27 cellular contexts compared by ENCODE assay signal in the genomic region with DNA sequence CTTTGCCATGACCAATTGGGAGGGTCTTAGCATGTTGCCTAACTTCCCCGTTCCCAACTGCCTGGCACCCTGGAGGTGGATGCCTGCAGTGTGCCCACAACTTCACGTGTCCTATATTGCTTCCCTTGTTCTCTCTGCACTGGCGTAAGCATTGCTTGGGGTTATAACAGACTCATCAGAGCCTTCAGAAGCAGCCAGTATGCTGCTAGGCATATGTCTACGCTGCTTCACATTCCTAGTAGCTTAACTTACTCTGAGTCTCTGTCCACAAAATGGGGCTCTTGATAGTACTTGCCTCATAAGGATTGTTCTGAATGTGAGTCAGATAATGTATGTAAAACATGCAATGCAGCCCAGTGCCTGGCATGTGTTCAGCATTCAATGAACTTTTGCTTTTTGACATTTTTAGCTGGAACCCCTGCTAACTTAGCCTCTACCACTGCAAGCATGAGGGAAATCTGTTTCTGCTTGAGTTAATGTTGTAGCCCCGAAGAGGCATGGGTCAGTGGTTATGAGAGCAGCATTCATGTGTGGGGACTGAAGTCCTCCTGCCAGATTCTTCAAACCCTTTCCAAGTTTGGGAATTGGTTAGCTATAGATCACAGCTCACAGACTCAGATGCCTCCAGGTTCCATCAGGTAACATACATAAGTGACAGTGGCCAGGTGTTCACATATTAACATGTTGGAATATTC. TPM values are rescaled to one million over a fixed set of nuclear protein-coding genes. Genes with fewer than 3 reads are reported as not detected.
DNase-seq lines count a peak whose midpoint lies in the region; ATAC-seq and TF ChIP-seq lines count a peak whose summit lies in the region.
"Had no signal": no experiment of that assay in that cellular context is flagged by ENCODE, and none has a peak within 500 bp of the region (broad histone marks: within the 10 kb centered on the region; RNA-seq: fewer than 3 reads in every experiment).

No MANE protein-coding gene starts in this region.

- TF ChIP-seq POLR2A in breast epithelium (IDR thresholded peaks at IDR 0.05), result no peak
- TF ChIP-seq POLR2A in thyroid gland (IDR thresholded peaks at IDR 0.05), result peak in 1 of 2 donors; percentile 54

- H3K9me3 Mint-ChIP-seq in MCF 10A (ENCODE audit: unreplicated experiment), result no peaks in the 10 kb centered on the region
- peaks cover 1% of the 10 kb centered on the region for H3K9me3 Mint-ChIP-seq in glutamatergic neuron (ENCODE audit: unreplicated experiment)
- H3K9me3 Mint-ChIP-seq: CD4-positive, CD25-positive, alpha-beta regulatory T cell had no signal

- H3K9me3 ChIP-seq in breast epithelium (no peaks in the 10 kb centered on the region), adipocyte (ENCODE audit: control insufficient read depth, low read length) (no peaks in the 10 kb centered on the region), thyroid gland (no peaks in the 10 kb centered on the region)

- no peaks in the 10 kb centered on the region for H3K36me3 ChIP-seq in breast epithelium
- no peaks in the 10 kb centered on the region for H3K36me3 ChIP-seq in adipocyte (ENCODE audit: control insufficient read depth, insufficient read depth, low read length, severe bottlenecking)
- H3K36me3 ChIP-seq in thyroid gland, result no peaks in the 10 kb centered on the region
- H3K36me3 ChIP-seq: BLaER1 had no signal

- CTCF ChIA-PET in MCF 10A (lab: Yijun Ruan, JAX), result no interaction called here

- H3K9ac ChIP-seq in adipocyte (ENCODE audit: low read length), result no peak overlapping the region
- H3K9ac ChIP-seq: BLaER1 had no signal

- POLR2A ChIA-PET in MCF 10A (lab: Yijun Ruan, JAX), result interaction anchor here (0.7 kb wide), 1 partner anchor 293 kb away, joined by 3 read pairs; no protein-coding TSS in a partner anchor

- no peak overlapping the region for H3K27ac ChIP-seq in breast epithelium
- H3K27ac ChIP-seq in foreskin keratinocyte, result no peak overlapping the region
- H3K27ac ChIP-seq in thyroid gland, result peak overlapping the region; percentile 62 to 96 (median 87)
- H3K27ac ChIP-seq: BLaER1, HL-60, RWPE1, SK-N-MC had no signal

- H3K4me3 Mint-ChIP-seq in MCF 10A (ENCODE audit: unreplicated experiment) (no peak overlapping the region), glutamatergic neuron (ENCODE audit: unreplicated experiment) (no peak overlapping the region)
- H3K4me3 Mint-ChIP-seq: CD4-positive, CD25-positive, alpha-beta regulatory T cell had no signal

- BruUV-seq in MCF 10A (replicated peaks; lab: Mats Ljungman, UMichigan), result no TSS peak

- no peak overlapping the region for H3K4me3 ChIP-seq in breast epithelium
- H3K4me3 ChIP-seq in adipocyte (ENCODE audit: low read length), result no peak overlapping the region
- H3K4me3 ChIP-seq in thyroid gland (replicated peaks in 1 of 3), result peak overlapping the region in 1 of 3 donors; percentile 53
- H3K4me3 ChIP-seq: BLaER1, SK-N-MC had no signal

- DNase-seq in MCF 10A (ENCODE audit: unreplicated experiment), result peak; percentile 9
- DNase-seq in breast epithelium (ENCODE audit: low spot score in 2 of 2), result no peak
- DNase-seq in adipocyte (ENCODE audit: low read depth), result peak; percentile 42
- DNase-seq in foreskin keratinocyte, result peak; percentile 73 to 98
- peak; percentile 55 to 60 for DNase-seq in thyroid gland
- no peak for DNase-seq in posterior cingulate gyrus
- DNase-seq in glutamatergic neuron, result no peak
- DNase-seq in stimulated activated CD4-positive, alpha-beta T cell treated with anti-CD3 and anti-CD28 coated beads, Interleukin-1b, Interleukin-23, amount 100 ng/mL, for 48 hours, result no peak
- DNase-seq: CD4-positive, CD25-positive, alpha-beta regulatory T cell; GF-D8; Karpas-422; NCI-H1048; NCI-H1417; NCI-H1694; NCI-H2029 treated with DMSO at 0.1 percent for 48 hours; NCI-H446 treated with DMSO at 0.1 percent for 48 hours; NCI-H526 treated with DMSO at 0.1 percent for 48 hours; SHP77 treated with DMSO at 0.1 percent for 48 hours had no signal

- H3K27ac Mint-ChIP-seq in MCF 10A (ENCODE audit: low read depth, unreplicated experiment) (no peak overlapping the region), glutamatergic neuron (ENCODE audit: unreplicated experiment) (no peak overlapping the region)
- H3K27ac Mint-ChIP-seq: CD4-positive, CD25-positive, alpha-beta regulatory T cell had no signal

- no peaks in the 10 kb centered on the region for H3K27me3 Mint-ChIP-seq in MCF 10A (ENCODE audit: insufficient read depth, unreplicated experiment)
- peaks cover 7% of the 10 kb centered on the region for H3K27me3 Mint-ChIP-seq in glutamatergic neuron (ENCODE audit: unreplicated experiment)

- 33 to 51% methylated on average over 5 of the region's 5 CpGs for WGBS in thyroid gland, 2 donors

- ATAC-seq in foreskin keratinocyte, result peak; percentile 92
- ATAC-seq: HCT116, HepG2 had no signal

- TF ChIP-seq CTCF in MCF 10A (IDR thresholded peaks at IDR 0.05; ENCODE audit: unreplicated experiment) (no peak), breast epithelium (IDR thresholded peaks at IDR 0.05) (no peak), foreskin keratinocyte (conservative IDR thresholded peaks at IDR 0.05) (peak; percentile 17), thyroid gland (IDR thresholded peaks at IDR 0.05) (no peak), glutamatergic neuron (IDR thresholded peaks at IDR 0.05; ENCODE audit: partially characterized antibody, unreplicated experiment) (no peak)

- no peaks in the 10 kb centered on the region for H3K4me1 ChIP-seq in breast epithelium
- H3K4me1 ChIP-seq in adipocyte (ENCODE audit: control insufficient read depth, insufficient read depth, low read length), result peaks cover 5% of the 10 kb centered on the region
- H3K4me1 ChIP-seq in foreskin keratinocyte, result peaks cover 12% of the 10 kb centered on the region
- peaks cover 9 to 34% of the 10 kb centered on the region in 2 donors for H3K4me1 ChIP-seq in thyroid gland
- H3K4me1 ChIP-seq: BLaER1 had no signal

- H3K27me3 ChIP-seq in breast epithelium (peaks cover 0 to 23% of the 10 kb centered on the region in 2 donors), adipocyte (replicated peaks; ENCODE audit: control insufficient read depth, insufficient read depth, low read length) (peaks cover 34% of the 10 kb centered on the region), foreskin keratinocyte (peaks cover 36% of the 10 kb centered on the region), thyroid gland (no peaks in the 10 kb centered on the region)
- H3K27me3 ChIP-seq: BLaER1 had no signal

- H3K36me3 Mint-ChIP-seq in MCF 10A (ENCODE audit: insufficient read depth, unreplicated experiment), result no peaks in the 10 kb centered on the region
- peaks cover 8% of the 10 kb centered on the region for H3K36me3 Mint-ChIP-seq in glutamatergic neuron (ENCODE audit: unreplicated experiment)
- H3K36me3 Mint-ChIP-seq: CD4-positive, CD25-positive, alpha-beta regulatory T cell had no signal

- intact Hi-C loops in MCF 10A (cut with micrococcal nuclease) (no loop called here), breast epithelium (cut with DNase I; ENCODE audit: low total_unique reads) (no loop called here), thyroid gland (cut with DNase I) (no loop called here), posterior cingulate gyrus (cut with DNase I) (no loop called here)

- H3K4me1 Mint-ChIP-seq in MCF 10A (ENCODE audit: insufficient read depth, unreplicated experiment) (no peaks in the 10 kb centered on the region), glutamatergic neuron (ENCODE audit: low read depth, unreplicated experiment) (no peaks in the 10 kb centered on the region)
- H3K4me1 Mint-ChIP-seq: CD4-positive, CD25-positive, alpha-beta regulatory T cell had no signal

RNA-seq across cellular contexts. Expression of a gene that starts 2.8 kb away (rescaled TPM):
- total RNA-seq in MCF 10A (2022) (not detected in 2 replicates), breast epithelium (under 1 TPM in 2 of 3 donors, not detected in 1; 0.29 to 0.33 TPM), foreskin keratinocyte (0.10 and 0.14 TPM in 2 replicates), thyroid gland (100 to 1,000 TPM in 1 of 4 donors, 10 to 100 TPM in 3; 51.3 to 114 (median 75.9) TPM), glutamatergic neuron (ENCODE audit: unreplicated experiment) (not detected)
- polyA plus RNA-seq in foreskin keratinocyte, result 0.02 and 0.06 TPM in 2 replicates
- total RNA-seq: A172; CD4-positive, CD25-positive, alpha-beta regulatory T cell; H4; HepG2; HT-29 had no signal
- polyA plus RNA-seq: CD4-positive, CD25-positive, alpha-beta regulatory T cell; HepG2 had no signal

Comparison
In these comparisons a context has a peak if more than half of its experiments do, and no peak if none do; other contexts are left out.
1. DNase-seq: peak in MCF 10A (single experiment), adipocyte (single experiment), foreskin keratinocyte (2 of 2) and thyroid gland (2 of 2); none in breast epithelium (0 of 2), posterior cingulate gyrus (0 of 10), glutamatergic neuron (single experiment) and stimulated activated CD4-positive, alpha-beta T cell treated with anti-CD3 and anti-CD28 coated beads, Interleukin-1b, Interleukin-23, amount 100 ng/mL, for 48 hours (single experiment).
2. H3K27ac ChIP-seq: peak in thyroid gland (3 of 3); none in breast epithelium (0 of 2) and foreskin keratinocyte (single experiment).
3. RNA of a gene that starts 2.8 kb away (total RNA-seq): 51.3 to 114 TPM in thyroid gland; 0.29 to 0.33 TPM in breast epithelium, 0.10 to 0.14 TPM in foreskin keratinocyte, not detected in MCF 10A and not detected in glutamatergic neuron (single experiment); every median in the first group is over 10 times any median in the second.